11 cellular contexts compared by ENCODE assay signal in genomic region chr1:192158181-192158580, GRCh38. TPM values are rescaled to one million over a fixed set of nuclear protein-coding genes. Genes with fewer than 3 reads are reported as not detected.
DNase-seq lines count a peak whose midpoint lies in the region; ATAC-seq and TF ChIP-seq lines count a peak whose summit lies in the region.
"Had no signal": no experiment of that assay in that cellular context is flagged by ENCODE, and none has a peak within 500 bp of the region (broad histone marks: within the 10 kb centered on the region; RNA-seq: fewer than 3 reads in every experiment).

A gene with protein sequence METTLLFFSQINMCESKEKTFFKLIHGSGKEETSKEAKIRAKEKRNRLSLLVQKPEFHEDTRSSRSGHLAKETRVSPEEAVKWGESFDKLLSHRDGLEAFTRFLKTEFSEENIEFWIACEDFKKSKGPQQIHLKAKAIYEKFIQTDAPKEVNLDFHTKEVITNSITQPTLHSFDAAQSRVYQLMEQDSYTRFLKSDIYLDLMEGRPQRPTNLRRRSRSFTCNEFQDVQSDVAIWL (plus strand): TSS chr1:192158462. CDS start chr1:192158638, 176 bp downstream.

- TF ChIP-seq CTCF in heart left ventricle (IDR thresholded peaks at IDR 0.05) = no peak

- H3K36me3 ChIP-seq in heart left ventricle = no peaks in the 10 kb centered on the region

- no peak within 1 kb of the TSS for H3K4me3 Mint-ChIP-seq in activated naive CD8-positive, alpha-beta T cell treated with anti-CD3 and anti-CD28 coated beads, Interleukin-2, amount 50 U/mL, for 24 hours

- 63 to 71% (median 66%) methylated on average over 3 of the region's 3 CpGs for WGBS in heart left ventricle, 4 donors

- H3K9me3 Mint-ChIP-seq in activated naive CD8-positive, alpha-beta T cell treated with anti-CD3 and anti-CD28 coated beads, Interleukin-2, amount 50 U/mL, for 24 hours = peaks cover 4% of the 10 kb centered on the region

- H3K4me1 ChIP-seq in heart left ventricle = peaks cover 0 to 14% (median 0%) of the 10 kb centered on the region in 12 donors
- H3K4me1 ChIP-seq: parathyroid adenoma had no signal

- DNase-seq in G401 (ENCODE audit: low spot score) = peak; percentile 5
- peak; percentile 85 to 90 for DNase-seq in Kasumi-1 (lab: John Stamatoyannopoulos, UW)
- no peak for DNase-seq in heart left ventricle
- no peak for DNase-seq in AG08395 (ENCODE audit: low spot score)
- no peak for DNase-seq in HPDE6-E6E7 (ENCODE audit: extremely low spot score)
- DNase-seq in T-helper 9 cell = no peak
- DNase-seq in activated naive CD8-positive, alpha-beta T cell treated with anti-CD3 and anti-CD28 coated beads, Interleukin-2, amount 50 U/mL, for 24 hours = no peak
- DNase-seq: activated CD4-positive, alpha-beta T cell treated with anti-CD3 and anti-CD28 coated beads, Interleukin-2, amount 50 U/mL, for 4 hours had no signal

- H3K36me3 Mint-ChIP-seq in activated naive CD8-positive, alpha-beta T cell treated with anti-CD3 and anti-CD28 coated beads, Interleukin-2, amount 50 U/mL, for 24 hours (ENCODE audit: low read depth) = no peaks in the 10 kb centered on the region

- H3K27me3 ChIP-seq in heart left ventricle = no peaks in the 10 kb centered on the region

- in situ Hi-C loops in G401 (cut with HindIII; ENCODE audit: low sequenced_read_pairs) = no loop called here

- no peak within 1 kb of the TSS for H3K27ac Mint-ChIP-seq in activated naive CD8-positive, alpha-beta T cell treated with anti-CD3 and anti-CD28 coated beads, Interleukin-2, amount 50 U/mL, for 24 hours

- no peaks in the 10 kb centered on the region for H3K9me3 ChIP-seq in heart left ventricle

- ATAC-seq in GM21619 (IDR thresholded peaks at IDR 0.05; ENCODE audit: unreplicated experiment) (peak; percentile 85), heart left ventricle (peak in 3 of 4 donors; percentile 50 to 76 (median 68))
- ATAC-seq in activated naive CD8-positive, alpha-beta T cell treated with anti-CD3 and anti-CD28 coated beads, Interleukin-2, amount 50 U/mL, for 24 hours = no peak

- intact Hi-C loops in heart left ventricle (cut with DNase I) = no loop called here

- H3K4me3 ChIP-seq in heart left ventricle = peak within 1 kb of the TSS in 6 of 12 donors; percentile 0 to 46 (median 18)

- no peaks in the 10 kb centered on the region for H3K27me3 Mint-ChIP-seq in activated naive CD8-positive, alpha-beta T cell treated with anti-CD3 and anti-CD28 coated beads, Interleukin-2, amount 50 U/mL, for 24 hours

- H3K4me1 Mint-ChIP-seq in activated naive CD8-positive, alpha-beta T cell treated with anti-CD3 and anti-CD28 coated beads, Interleukin-2, amount 50 U/mL, for 24 hours = peaks cover 2% of the 10 kb centered on the region

- peak within 1 kb of the TSS in 3 of 12 donors; percentile 3 to 89 (median 31) for H3K27ac ChIP-seq in heart left ventricle
- H3K27ac ChIP-seq: KMS-11, parathyroid adenoma had no signal

- TF ChIP-seq POLR2A in heart left ventricle (IDR thresholded peaks at IDR 0.05) = no peak

RNA-seq across cellular contexts. Expression of the gene that starts here (rescaled TPM):
- not detected in 2 replicates for total RNA-seq in G401 (2014; rRNA removed; shearing (Covaris generic))
- 1 to 10 TPM in 4 of 9 donors, under 1 TPM in 5; 0.22 to 5.4 (median 0.85) TPM for total RNA-seq in heart left ventricle
- polyA plus RNA-seq in heart left ventricle = under 1 TPM; 0.42 to 0.65 TPM

Comparison
In these comparisons a context has a peak if more than half of its experiments do, and no peak if none do; other contexts are left out.
1. Peak in DNase-seq in G401; RNA of the gene not detected or under 1 TPM.
2. DNase-seq: peak in Kasumi-1 (2 of 2); none in heart left ventricle (0 of 5), AG08395 (single experiment), HPDE6-E6E7 (single experiment), T-helper 9 cell (single experiment) and activated naive CD8-positive, alpha-beta T cell treated with anti-CD3 and anti-CD28 coated beads, Interleukin-2, amount 50 U/mL, for 24 hours (single experiment).